In genomic region chr1:237103021-237103420, GRCh38 we compare ENCODE assay signal across 21 cellular contexts.
A peak's percentile ranks its signal among the peaks of the same experiment; 100 is the strongest.
DNase-seq lines count a peak whose midpoint lies in the region; ATAC-seq, FAIRE-seq and TF ChIP-seq lines count a peak whose summit lies in the region.
"Had no signal": no experiment of that assay in that cellular context is flagged by ENCODE, and none has a peak within 500 bp of the region (broad histone marks: within the 10 kb centered on the region; RNA-seq: fewer than 3 reads in every experiment).

No MANE protein-coding gene starts in this region.

- H3K36me3 ChIP-seq in heart left ventricle (peaks cover 0 to 21% (median 0%) of the 10 kb centered on the region in 9 donors), IMR-90 (ENCODE audit: control insufficient read depth, insufficient read depth, low read length) (no peaks in the 10 kb centered on the region), neuronal stem cell (replicated peaks in 1 of 2; ENCODE audit: control insufficient read depth in 2 of 2, insufficient read depth in 2 of 2, low read length in 2 of 2) (no peaks in the 10 kb centered on the region)
- H3K36me3 ChIP-seq: BLaER1 treated with 17β-estradiol and CSF1 and Interleukin-3, amounts not matched to agents 10 nM and 100 nM had no signal

- H3K27me3 Mint-ChIP-seq in chondrocyte (ENCODE audit: low read depth): peaks cover 13% of the 10 kb centered on the region
- H3K27me3 Mint-ChIP-seq: B cell had no signal

- H3K4me3 ChIP-seq in heart left ventricle (no peak overlapping the region), A549 (no peak overlapping the region), IMR-90 (ENCODE audit: insufficient read depth, low read depth, low read length) (no peak overlapping the region), neuronal stem cell (ENCODE audit: low read length in 2 of 2) (no peak overlapping the region)
- H3K4me3 ChIP-seq: BLaER1 treated with 17β-estradiol and CSF1 and Interleukin-3, amounts not matched to agents 10 nM and 100 nM had no signal

- no peak for DNase-seq in left ventricle myocardium superior
- no peak for DNase-seq in heart left ventricle
- no peak for DNase-seq in A549 (ENCODE audit: low read depth in 1 of 2, low spot score in 1 of 2)
- DNase-seq in IMR-90: no peak
- DNase-seq in neuronal stem cell (ENCODE audit: low spot score): no peak
- DNase-seq in chondrocyte (ENCODE audit: low spot score): no peak
- DNase-seq in 8988T: no peak
- DNase-seq: AML-193; Caco-2; Calu3; CD4-positive, alpha-beta T cell; CD8-positive, alpha-beta T cell; DMS79 treated with DMSO at 0.1 percent for 48 hours; GF-D8 had no signal

- H3K4me3 Mint-ChIP-seq in chondrocyte (ENCODE audit: unreplicated experiment): no peak overlapping the region
- H3K4me3 Mint-ChIP-seq: B cell; CD4-positive, alpha-beta T cell; CD8-positive, alpha-beta T cell had no signal

- dilution Hi-C loops in IMR-90 (cut with HindIII; ENCODE audit: low sequenced_read_pairs, unreplicated experiment): no loop called here

- no peak overlapping the region for H3K14ac ChIP-seq in IMR-90 (replicated peaks; ENCODE audit: low read depth, low read length)
- no peak overlapping the region for H3K14ac ChIP-seq in neuronal stem cell (ENCODE audit: low read length)

- H3K4me1 Mint-ChIP-seq in chondrocyte (ENCODE audit: low read depth): no peaks in the 10 kb centered on the region
- H3K4me1 Mint-ChIP-seq: B cell had no signal

- no TSS peak for BruUV-seq in IMR-90 (replicated peaks; lab: Mats Ljungman, UMichigan)

- WGBS in heart left ventricle, 4 donors: 65 to 77% (median 71%) methylated on average over 5 of the region's 5 CpGs
- 55% methylated on average over 5 of the region's 5 CpGs for WGBS in A549 (ENCODE audit: missing lambda C conversion rate)
- WGBS in IMR-90 (ENCODE audit: extremely low coverage in 2 of 2, insufficient read length in 1 of 2), 2 experiments: no CpG with 5 or more reads among the region's 5 CpGs
- no CpG with 5 or more reads among the region's 5 CpGs for WGBS in neuronal stem cell (ENCODE audit: extremely low coverage in 2 of 2, insufficient read length in 2 of 2, insufficient replicate concordance in 1 of 2), 2 donors

- peak overlapping the region in 3 of 12 donors; percentile 14 to 65 (median 34) for H3K27ac ChIP-seq in heart left ventricle
- H3K27ac ChIP-seq in A549: no peak overlapping the region
- H3K27ac ChIP-seq in IMR-90 (ENCODE audit: insufficient read depth, low read length): no peak overlapping the region
- no peak overlapping the region for H3K27ac ChIP-seq in neuronal stem cell (replicated peaks; ENCODE audit: low read length)
- H3K27ac ChIP-seq: BLaER1 treated with 17β-estradiol and CSF1 and Interleukin-3, amounts not matched to agents 10 nM and 100 nM; C4-2B had no signal

- no peak overlapping the region for H2BK5ac ChIP-seq in IMR-90 (ENCODE audit: low read depth, low read length, poor library complexity, severe bottlenecking)
- H2BK5ac ChIP-seq in neuronal stem cell (ENCODE audit: low read length): no peak overlapping the region

- no peaks in the 10 kb centered on the region for H3K9me3 Mint-ChIP-seq in chondrocyte (ENCODE audit: low read depth)
- H3K9me3 Mint-ChIP-seq: CD4-positive, alpha-beta T cell; CD8-positive, alpha-beta T cell had no signal

- POLR2A ChIA-PET in A549 (lab: Yijun Ruan, JAX): no interaction called here
- POLR2A ChIA-PET in IMR-90 (lab: Charles Lee; ENCODE audit: unreplicated experiment): no interaction called here

- TF ChIP-seq CTCF in heart left ventricle (IDR thresholded peaks at IDR 0.05): no peak
- no peak for TF ChIP-seq CTCF in A549 (IDR thresholded peaks at IDR 0.05)
- TF ChIP-seq CTCF in IMR-90 (conservative IDR thresholded peaks at IDR 0.05; ENCODE audit: low read depth, low read length): no peak
- TF ChIP-seq CTCF in chondrocyte (IDR thresholded peaks at IDR 0.05): no peak

- H2AFZ ChIP-seq in IMR-90 (replicated peaks; ENCODE audit: low read length, poor library complexity) (no peak overlapping the region), neuronal stem cell (ENCODE audit: low read length) (no peak overlapping the region)

- TF ChIP-seq EP300 in A549 (IDR thresholded peaks at IDR 0.05): no peak

- no peaks in the 10 kb centered on the region for H3K36me3 Mint-ChIP-seq in chondrocyte (ENCODE audit: low read depth)
- H3K36me3 Mint-ChIP-seq: CD8-positive, alpha-beta T cell had no signal

- H2BK12ac ChIP-seq in neuronal stem cell (ENCODE audit: low read length): no peak overlapping the region

- TF ChIP-seq RAD21 in A549 (conservative IDR thresholded peaks at IDR 0.05 in 1 of 2, IDR thresholded peaks at IDR 0.05 in 1 of 2) (no peak), IMR-90 (IDR thresholded peaks at IDR 0.05; ENCODE audit: low read length) (no peak)

- ATAC-seq in left ventricle myocardium superior: peak; percentile 0
- ATAC-seq in heart left ventricle: no peak
- ATAC-seq in A549: no peak
- ATAC-seq in IMR-90 (ENCODE audit: low read depth): no peak
- ATAC-seq: CD8-positive, alpha-beta T cell had no signal

- no peak overlapping the region for H2AK5ac ChIP-seq in IMR-90 (ENCODE audit: low read depth, low read length)
- no peak overlapping the region for H2AK5ac ChIP-seq in neuronal stem cell (ENCODE audit: low read depth, low read length)

- no peak overlapping the region for H3K27ac Mint-ChIP-seq in chondrocyte (ENCODE audit: unreplicated experiment)
- H3K27ac Mint-ChIP-seq: B cell; CD4-positive, alpha-beta T cell; CD8-positive, alpha-beta T cell had no signal

- no peaks in the 10 kb centered on the region for H3K9me1 ChIP-seq in IMR-90 (ENCODE audit: insufficient read depth, low read length)

- H4K5ac ChIP-seq in IMR-90 (ENCODE audit: low read depth, low read length): no peak overlapping the region

- CTCF ChIA-PET in A549 (lab: Yijun Ruan, JAX) (no interaction called here), IMR-90 (lab: Yijun Ruan, JAX) (no interaction called here)

- H4K8ac ChIP-seq in IMR-90 (ENCODE audit: low read depth in 2 of 2, low read length in 2 of 2) (no peak overlapping the region), neuronal stem cell (ENCODE audit: low read depth, low read length) (no peak overlapping the region)

- H3K27me3 ChIP-seq in heart left ventricle: no peaks in the 10 kb centered on the region
- no peaks in the 10 kb centered on the region for H3K27me3 ChIP-seq in IMR-90 (ENCODE audit: control insufficient read depth, insufficient read depth, low read length)
- H3K27me3 ChIP-seq in neuronal stem cell (ENCODE audit: control insufficient read depth in 3 of 3, insufficient read depth in 3 of 3, low read depth in 1 of 3, low read length in 3 of 3): no peaks in the 10 kb centered on the region
- H3K27me3 ChIP-seq: BLaER1 treated with 17β-estradiol and CSF1 and Interleukin-3, amounts not matched to agents 10 nM and 100 nM had no signal

- intact Hi-C loops in left ventricle myocardium superior (cut with micrococcal nuclease) (no loop called here), heart left ventricle (cut with DNase I) (no loop called here), IMR-90 (cut with micrococcal nuclease) (no loop called here)

- in situ Hi-C loops in IMR-90 (cut with MboI; ENCODE audit: low sequenced_read_pairs): no loop called here

- TF ChIP-seq POLR2A in heart left ventricle (IDR thresholded peaks at IDR 0.05) (no peak), A549 (IDR thresholded peaks at IDR 0.05; ENCODE audit: low read length) (no peak), IMR-90 (IDR thresholded peaks at IDR 0.05; ENCODE audit: low read depth, low read length) (no peak)

- no peak overlapping the region for H4K91ac ChIP-seq in IMR-90 (ENCODE audit: insufficient read depth, low read depth, low read length)
- H4K91ac ChIP-seq in neuronal stem cell (ENCODE audit: low read depth, low read length, poor library complexity): no peak overlapping the region

- no peaks in the 10 kb centered on the region for H3K9me3 ChIP-seq in heart left ventricle
- H3K9me3 ChIP-seq in A549: no peaks in the 10 kb centered on the region
- peaks cover 39% of the 10 kb centered on the region for H3K9me3 ChIP-seq in IMR-90 (ENCODE audit: control insufficient read depth, insufficient read depth, low read length)
- peaks cover 0 to 2% of the 10 kb centered on the region in 2 donors for H3K9me3 ChIP-seq in neuronal stem cell (replicated peaks in 1 of 2; ENCODE audit: control insufficient read depth in 2 of 2, insufficient read depth in 1 of 2, low read depth in 1 of 2, low read length in 2 of 2)
- H3K9me3 ChIP-seq: BLaER1 treated with 17β-estradiol and CSF1 and Interleukin-3, amounts not matched to agents 10 nM and 100 nM; Caco-2 had no signal

- H2BK15ac ChIP-seq in IMR-90 (ENCODE audit: low read depth, low read length) (no peak overlapping the region), neuronal stem cell (ENCODE audit: low read length) (no peak overlapping the region)

- H2BK120ac ChIP-seq in IMR-90 (ENCODE audit: low read depth, low read length): no peak overlapping the region
- no peak overlapping the region for H2BK120ac ChIP-seq in neuronal stem cell (ENCODE audit: low read depth, low read length)

- H2BK20ac ChIP-seq in IMR-90 (ENCODE audit: low read depth, low read length): no peak overlapping the region

- H3K4me2 ChIP-seq in A549: no peak overlapping the region
- no peak overlapping the region for H3K4me2 ChIP-seq in IMR-90 (ENCODE audit: low read depth, low read length)
- no peak overlapping the region for H3K4me2 ChIP-seq in neuronal stem cell (ENCODE audit: insufficient read depth, low read length, poor library complexity, severe bottlenecking)
- H3K4me2 ChIP-seq: BLaER1 treated with 17β-estradiol and CSF1 and Interleukin-3, amounts not matched to agents 10 nM and 100 nM had no signal

- H3K79me1 ChIP-seq in IMR-90 (ENCODE audit: low read depth in 1 of 2, low read length in 2 of 2) (no peaks in the 10 kb centered on the region), neuronal stem cell (ENCODE audit: low read depth, low read length) (no peaks in the 10 kb centered on the region)

- peak overlapping the region; percentile 65 for H2AK9ac ChIP-seq in IMR-90 (replicated peaks; ENCODE audit: low read depth, low read length, poor library complexity)

- no peak for FAIRE-seq in A549 (lab: Jason Lieb, UNC)
- FAIRE-seq: D721Med, G401.6, GM12891, GM19239 had no signal

- no peaks in the 10 kb centered on the region for H4K20me1 ChIP-seq in IMR-90 (ENCODE audit: insufficient read depth, low read length)
- H4K20me1 ChIP-seq: BLaER1 treated with 17β-estradiol and CSF1 and Interleukin-3, amounts not matched to agents 10 nM and 100 nM had no signal

- no peak overlapping the region for H3K56ac ChIP-seq in IMR-90 (ENCODE audit: extremely low read depth, insufficient read depth, low read length)

- H3K23ac ChIP-seq in IMR-90 (ENCODE audit: low read depth, low read length): no peak overlapping the region
- H3K23ac ChIP-seq in neuronal stem cell (ENCODE audit: low read depth, low read length, poor library complexity): no peak overlapping the region

- H3K9ac ChIP-seq in IMR-90 (ENCODE audit: low read depth, low read length): no peak overlapping the region
- no peak overlapping the region for H3K9ac ChIP-seq in neuronal stem cell (ENCODE audit: low read depth, low read length, poor library complexity)
- H3K9ac ChIP-seq: BLaER1 treated with 17β-estradiol and CSF1 and Interleukin-3, amounts not matched to agents 10 nM and 100 nM had no signal

- peaks cover 0 to 92% (median 27%) of the 10 kb centered on the region in 12 donors for H3K4me1 ChIP-seq in heart left ventricle
- H3K4me1 ChIP-seq in A549: no peaks in the 10 kb centered on the region
- H3K4me1 ChIP-seq in IMR-90 (ENCODE audit: control insufficient read depth, insufficient read depth, low read length): no peaks in the 10 kb centered on the region
- peaks cover 0 to 4% of the 10 kb centered on the region in 2 donors for H3K4me1 ChIP-seq in neuronal stem cell (ENCODE audit: control insufficient read depth in 2 of 2, insufficient read depth in 1 of 2, low read depth in 1 of 2, low read length in 2 of 2)
- H3K4me1 ChIP-seq: Caco-2 had no signal

- H3K18ac ChIP-seq in IMR-90 (ENCODE audit: low read depth, low read length) (no peak overlapping the region), neuronal stem cell (ENCODE audit: low read length) (peak overlapping the region; percentile 13)

- H3K4ac ChIP-seq in IMR-90 (ENCODE audit: low read depth, low read length) (no peak overlapping the region), neuronal stem cell (ENCODE audit: low read length) (no peak overlapping the region)
